ENCODE assay signal across 1 cellular context in the genomic region with DNA sequence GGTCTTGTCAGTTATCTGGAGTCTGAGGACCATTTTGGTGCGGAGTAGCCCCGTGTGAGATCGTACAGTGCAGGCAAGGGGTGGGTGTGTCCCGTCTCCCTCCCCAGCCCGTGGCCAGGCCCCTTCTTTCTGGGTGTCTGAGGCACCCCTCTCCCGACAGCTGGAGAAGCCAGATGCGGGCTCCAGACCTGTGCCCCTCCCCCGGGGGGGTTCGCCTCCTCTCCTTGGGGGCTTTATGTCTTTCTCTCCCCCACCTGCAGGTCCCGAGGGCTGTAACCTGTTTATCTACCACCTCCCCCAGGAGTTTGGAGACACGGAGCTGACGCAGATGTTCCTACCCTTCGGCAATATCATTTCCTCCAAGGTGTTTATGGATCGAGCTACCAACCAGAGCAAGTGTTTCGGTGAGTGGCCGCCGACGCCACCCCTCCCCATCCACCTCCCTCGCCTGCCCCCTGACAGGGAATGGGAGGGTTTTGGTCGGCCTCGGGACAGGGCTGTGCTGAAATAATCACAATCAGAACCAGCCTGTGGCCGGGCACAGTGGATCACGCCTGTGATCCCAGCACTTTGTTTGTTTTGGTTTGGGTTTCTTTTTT.
TF ChIP-seq lines count a peak whose summit lies in the region.

No MANE protein-coding gene starts in this region.

TF ChIP-seq in SK-N-SH, 30 proteins besides CTCF, POLR2A, EP300 and RAD21 (continued from another document):
- TF ChIP-seq, protein P1, sequence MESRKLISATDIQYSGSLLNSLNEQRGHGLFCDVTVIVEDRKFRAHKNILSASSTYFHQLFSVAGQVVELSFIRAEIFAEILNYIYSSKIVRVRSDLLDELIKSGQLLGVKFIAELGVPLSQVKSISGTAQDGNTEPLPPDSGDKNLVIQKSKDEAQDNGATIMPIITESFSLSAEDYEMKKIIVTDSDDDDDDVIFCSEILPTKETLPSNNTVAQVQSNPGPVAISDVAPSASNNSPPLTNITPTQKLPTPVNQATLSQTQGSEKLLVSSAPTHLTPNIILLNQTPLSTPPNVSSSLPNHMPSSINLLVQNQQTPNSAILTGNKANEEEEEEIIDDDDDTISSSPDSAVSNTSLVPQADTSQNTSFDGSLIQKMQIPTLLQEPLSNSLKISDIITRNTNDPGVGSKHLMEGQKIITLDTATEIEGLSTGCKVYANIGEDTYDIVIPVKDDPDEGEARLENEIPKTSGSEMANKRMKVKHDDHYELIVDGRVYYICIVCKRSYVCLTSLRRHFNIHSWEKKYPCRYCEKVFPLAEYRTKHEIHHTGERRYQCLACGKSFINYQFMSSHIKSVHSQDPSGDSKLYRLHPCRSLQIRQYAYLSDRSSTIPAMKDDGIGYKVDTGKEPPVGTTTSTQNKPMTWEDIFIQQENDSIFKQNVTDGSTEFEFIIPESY (IDR thresholded peaks at IDR 0.05; ENCODE audit: borderline replicate concordance, low read depth): no peak
